8 cellular contexts compared by ENCODE assay signal in the genomic region with DNA sequence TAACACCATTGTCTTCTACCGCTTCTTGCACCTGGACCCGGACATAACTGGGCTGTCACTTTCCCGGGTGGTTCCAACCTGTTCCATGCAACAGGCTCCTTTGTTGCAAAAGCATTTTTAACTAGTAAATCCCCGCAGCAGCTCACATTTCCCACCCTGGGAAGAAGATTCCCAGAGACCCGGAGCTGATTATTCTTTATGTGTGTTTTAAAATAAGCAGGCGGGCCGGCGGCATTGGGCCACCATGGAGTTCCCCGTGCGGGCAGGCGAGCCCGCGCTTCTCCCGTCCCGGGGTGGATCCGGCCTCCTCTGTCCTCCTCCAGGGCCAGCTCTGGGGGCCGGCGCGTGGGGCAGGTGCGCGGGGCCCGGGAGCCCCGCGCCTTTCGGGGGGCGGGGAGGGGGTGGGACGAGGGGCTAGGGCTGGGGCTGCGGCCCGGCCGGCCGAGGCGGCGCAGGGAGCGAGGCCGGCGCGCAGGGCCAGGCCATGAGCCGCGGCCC. TPM values are rescaled to one million over a fixed set of nuclear protein-coding genes. Genes with fewer than 3 reads are reported as not detected.
A peak's percentile ranks its signal among the peaks of the same experiment; 100 is the strongest.
DNase-seq lines count a peak whose midpoint lies in the region; ATAC-seq, FAIRE-seq and TF ChIP-seq lines count a peak whose summit lies in the region.

No MANE protein-coding gene starts in this region.

- peak overlapping the region; percentile 73 for H3K4me3 ChIP-seq in WERI-Rb-1 (ENCODE audit: low read depth, low read length)
- peak overlapping the region; percentile 80 for H3K4me3 ChIP-seq in fibroblast of pulmonary artery (replicated peaks; ENCODE audit: low read depth, low read length)
- peak overlapping the region; percentile 82 for H3K4me3 ChIP-seq in retinal pigment epithelial cell (ENCODE audit: low read length)

- peaks cover 4% of the 10 kb centered on the region for H3K27me3 ChIP-seq in WERI-Rb-1 (ENCODE audit: insufficient read depth, low read depth, severe bottlenecking)

- ATAC-seq in GM19328 (IDR thresholded peaks at IDR 0.05; ENCODE audit: unreplicated experiment): no peak

- TF ChIP-seq CTCF in WERI-Rb-1 (IDR thresholded peaks at IDR 0.05; ENCODE audit: low read depth, low read length): no peak
- TF ChIP-seq CTCF in fibroblast of pulmonary artery (IDR thresholded peaks at IDR 0.05; ENCODE audit: low read length, missing control alignments): no peak
- no peak for TF ChIP-seq CTCF in retinal pigment epithelial cell (conservative IDR thresholded peaks at IDR 0.05; ENCODE audit: low read depth, low read length)

- TF ChIP-seq POLR2A in GM12891 (IDR thresholded peaks at IDR 0.05; ENCODE audit: low read depth, low read length): no peak

- H3K36me3 ChIP-seq in WERI-Rb-1: peaks cover 33% of the 10 kb centered on the region

- no peaks in the 10 kb centered on the region for H3K9me3 ChIP-seq in WERI-Rb-1 (ENCODE audit: severe bottlenecking)

- FAIRE-seq in GM12891 (lab: Jason Lieb, UNC): no peak

- H3K27ac ChIP-seq in WERI-Rb-1: no peak overlapping the region

- DNase-seq in activated T-cell treated with anti-CD3 and anti-CD28 coated beads, Interleukin-2, amount 50 U/mL, for 1 hour: peak; percentile 26
- DNase-seq in activated T-cell treated with anti-CD3 and anti-CD28 coated beads for 4 hours (no peak), WERI-Rb-1 (no peak), fibroblast of pulmonary artery (ENCODE audit: low read depth) (no peak), retinal pigment epithelial cell (ENCODE audit: low read depth) (no peak), NCI-H1417 treated with DMSO at 0.1 percent for 48 hours (lab: John Stamatoyannopoulos, UW) (no peak), GM12891 (ENCODE audit: insufficient read length, low spot score) (no peak)

TF ChIP-seq in GM12891, 5 proteins besides CTCF, POLR2A, EP300 and RAD21:
- no peak for TF ChIP-seq TAF1 (IDR thresholded peaks at IDR 0.05; ENCODE audit: low read depth, low read length)

RNA-seq across cellular contexts. Expression of a gene that starts 1.6 kb away (rescaled TPM):
- polyA plus RNA-seq in GM12891 (2012; ENCODE audit: low read depth, missing spikeins): 3.7 TPM

RNA-seq across cellular contexts. Expression of a gene that starts 1.9 kb away (rescaled TPM):
- 3.2 TPM for polyA plus RNA-seq in GM12891 (2012; ENCODE audit: low read depth, missing spikeins)
